25 cellular contexts compared by ENCODE assay signal in genomic region chr3:155093261-155093660, GRCh38. TPM values are rescaled to one million over a fixed set of nuclear protein-coding genes. Genes with fewer than 3 reads are reported as not detected.
DNase-seq lines count a peak whose midpoint lies in the region; ATAC-seq, FAIRE-seq and TF ChIP-seq lines count a peak whose summit lies in the region.
"Had no signal": no experiment of that assay in that cellular context is flagged by ENCODE, and none has a peak within 500 bp of the region (broad histone marks: within the 10 kb centered on the region; RNA-seq: fewer than 3 reads in every experiment).

No MANE protein-coding gene starts in this region.

- TF ChIP-seq POLR2A in gastrocnemius medialis (IDR thresholded peaks at IDR 0.05), result no peak

- H3K4me2 ChIP-seq in BLaER1, result peak overlapping the region; percentile 48
- H3K4me2 ChIP-seq in DND-41 (ENCODE audit: insufficient read depth, low read length), result no peak overlapping the region; the same call in 1 of the 2 replicates
- H3K4me2 ChIP-seq in OCI-LY7 (ENCODE audit: low read length), result peak overlapping the region; percentile 63
- H3K4me2 ChIP-seq: neural progenitor cell had no signal

- H3K27me3 ChIP-seq in BLaER1, result no peaks in the 10 kb centered on the region
- no peaks in the 10 kb centered on the region for H3K27me3 ChIP-seq in DND-41 (ENCODE audit: insufficient read depth, low read length, poor library complexity)
- H3K27me3 ChIP-seq in brain microvascular endothelial cell (replicated peaks), result no peaks in the 10 kb centered on the region
- H3K27me3 ChIP-seq in gastrocnemius medialis, result no peaks in the 10 kb centered on the region
- H3K27me3 ChIP-seq: adrenal gland, breast epithelium, colonic mucosa, esophagus muscularis mucosa, neural progenitor cell had no signal

- H3K9ac ChIP-seq in BLaER1 (no peak overlapping the region), DND-41 (ENCODE audit: low read depth, low read length) (peak overlapping the region; percentile 26; the same call in 1 of the 2 replicates)
- H3K9ac ChIP-seq: neural progenitor cell had no signal

- TF ChIP-seq CTCF in DND-41 (IDR thresholded peaks at IDR 0.05; ENCODE audit: borderline replicate concordance, extremely low read depth, low read length, poor library complexity, severe bottlenecking) (no peak), OCI-LY7 (conservative IDR thresholded peaks at IDR 0.05; ENCODE audit: low read length) (no peak), brain microvascular endothelial cell (IDR thresholded peaks at IDR 0.05; ENCODE audit: low read depth, low read length, missing control alignments) (no peak), gastrocnemius medialis (IDR thresholded peaks at IDR 0.05 in 4 of 5, conservative IDR thresholded peaks at IDR 0.05 in 1 of 5) (no peak)

- H3K79me2 ChIP-seq in DND-41 (ENCODE audit: insufficient read depth, low read length) (peaks cover 74% of the 10 kb centered on the region), OCI-LY7 (ENCODE audit: insufficient read depth, low read depth, low read length) (peaks cover 43% of the 10 kb centered on the region; the same call in 1 of the 2 replicates)

- CTCF ChIA-PET in OCI-LY7 (lab: Charles Lee; ENCODE audit: unreplicated experiment), result interaction anchor here (1.1 kb wide), 1 partner anchor 10 kb away, joined by 3 read pairs; no protein-coding TSS in a partner anchor

- POLR2A ChIA-PET in OCI-LY7 (lab: Charles Lee), result interaction anchor here (0.6 to 3.5 kb wide), 7 partner anchors 12 to 1207 kb away, joined by 3 to 13 read pairs (median 5); partner anchors contain the start of gene MME

- H3K27ac ChIP-seq in BLaER1 (no peak overlapping the region), DND-41 (ENCODE audit: low read length) (peak overlapping the region; percentile 83), OCI-LY7 (ENCODE audit: low read depth, low read length, poor library complexity, severe bottlenecking) (peak overlapping the region; percentile 76), brain microvascular endothelial cell (no peak overlapping the region), gastrocnemius medialis (no peak overlapping the region)
- H3K27ac ChIP-seq: adrenal gland, breast epithelium, colonic mucosa, esophagus muscularis mucosa, lower lobe of right lung, neural progenitor cell, psoas muscle, WERI-Rb-1 had no signal

- H3K36me3 ChIP-seq in BLaER1, result no peaks in the 10 kb centered on the region
- H3K36me3 ChIP-seq in DND-41 (ENCODE audit: insufficient read depth, low read length), result peaks cover 79% of the 10 kb centered on the region
- peaks cover 85% of the 10 kb centered on the region for H3K36me3 ChIP-seq in OCI-LY7 (ENCODE audit: insufficient read depth, low read length)
- no peaks in the 10 kb centered on the region for H3K36me3 ChIP-seq in brain microvascular endothelial cell (replicated peaks)
- peaks cover 0 to 5% of the 10 kb centered on the region in 2 donors for H3K36me3 ChIP-seq in gastrocnemius medialis
- H3K36me3 ChIP-seq: adrenal gland, breast epithelium, colonic mucosa, esophagus muscularis mucosa, lower lobe of right lung, neural progenitor cell, WERI-Rb-1 had no signal

- peak; percentile 89 for ATAC-seq in DND-41 (ENCODE audit: insufficient read depth, low read depth)
- no peak for ATAC-seq in GM18909 (IDR thresholded peaks at IDR 0.05; ENCODE audit: poor library complexity, unreplicated experiment)
- no peak for ATAC-seq in gastrocnemius medialis
- ATAC-seq: lower lobe of right lung, Panc1, psoas muscle had no signal

- DNase-seq in DND-41 (peak; percentile 84), NCI-H1417 (lab: John Stamatoyannopoulos, UW) (peak in 2 of 3 experiments; percentile 67 to 87), OCI-LY7 (ENCODE audit: low spot score) (peak; percentile 79), GM19239 (ENCODE audit: insufficient read length, low spot score) (no peak), brain microvascular endothelial cell (no peak), gastrocnemius medialis (no peak)
- DNase-seq: activated CD4-positive, alpha-beta T cell treated with anti-CD3 and anti-CD28 coated beads, Interleukin-2, amount 50 U/mL, for 4 hours; activated gamma-delta T cell treated with Interleukin-2 at 50 U/mL for 16 hours; adrenal gland; colonic mucosa; GF-D8; H7; lower lobe of right lung; NCI-H1930; NCI-H526 treated with DMSO at 0.1 percent for 48 hours; psoas muscle; T-helper 2 cell; WERI-Rb-1 had no signal

- H3K4me1 ChIP-seq in BLaER1 (peaks cover 36% of the 10 kb centered on the region), DND-41 (ENCODE audit: insufficient read depth, low read length) (peaks cover 81% of the 10 kb centered on the region), OCI-LY7 (ENCODE audit: insufficient read depth, low read length, poor library complexity, severe bottlenecking) (peaks cover 68% of the 10 kb centered on the region), gastrocnemius medialis (peaks cover 0 to 4% of the 10 kb centered on the region in 2 donors)
- H3K4me1 ChIP-seq: adrenal gland, breast epithelium, colonic mucosa, esophagus muscularis mucosa, lower lobe of right lung, neural progenitor cell had no signal

- H3K4me3 ChIP-seq in BLaER1, result no peak overlapping the region
- H3K4me3 ChIP-seq in DND-41 (ENCODE audit: low read depth in 1 of 2, low read length in 2 of 2), result no peak overlapping the region
- H3K4me3 ChIP-seq in OCI-LY7 (ENCODE audit: low read depth, low read length, poor library complexity, severe bottlenecking), result peak overlapping the region; percentile 2
- H3K4me3 ChIP-seq in brain microvascular endothelial cell (ENCODE audit: low read depth, low read length), result no peak overlapping the region
- H3K4me3 ChIP-seq in gastrocnemius medialis, result no peak overlapping the region
- H3K4me3 ChIP-seq: adrenal gland, breast epithelium, colonic mucosa, esophagus muscularis mucosa, lower lobe of right lung, neural progenitor cell, psoas muscle had no signal

- intact Hi-C loops in OCI-LY7 (cut with micrococcal nuclease; ENCODE audit: unreplicated experiment), result no loop called here
- intact Hi-C loops in gastrocnemius medialis (cut with DNase I; ENCODE audit: low total_unique reads), result no loop called here

- H3K9me3 ChIP-seq in BLaER1, result peaks cover 16% of the 10 kb centered on the region
- peaks cover 24% of the 10 kb centered on the region for H3K9me3 ChIP-seq in DND-41 (ENCODE audit: insufficient read depth, low read length, severe bottlenecking)
- H3K9me3 ChIP-seq in OCI-LY7 (ENCODE audit: low read length), result peaks cover 9% of the 10 kb centered on the region; the same call in 1 of the 2 replicates
- H3K9me3 ChIP-seq in gastrocnemius medialis, result no peaks in the 10 kb centered on the region
- H3K9me3 ChIP-seq: adrenal gland, breast epithelium, colonic mucosa, esophagus muscularis mucosa, lower lobe of right lung, psoas muscle had no signal

- in situ Hi-C loops in brain microvascular endothelial cell (cut with HindIII; ENCODE audit: low pct_ligation_motif_present, low sequenced_read_pairs) (no loop called here), gastrocnemius medialis (cut with MboI; ENCODE audit: low sequenced_read_pairs in 4 of 4) (loop anchor here in 1 of 4 donors (25.0 kb wide), 1 partner anchor 219 kb away; no protein-coding TSS in a partner anchor)

- H3K9me2 ChIP-seq in OCI-LY7 (ENCODE audit: insufficient read depth, low read length), result no peaks in the 10 kb centered on the region

- BruUV-seq in OCI-LY7 (replicated peaks; lab: Mats Ljungman, UMichigan), result no TSS peak

- no peak for FAIRE-seq in GM19239 (lab: Jason Lieb, UNC)
- FAIRE-seq: islet of Langerhans had no signal

- H2AFZ ChIP-seq in DND-41 (ENCODE audit: low read depth, low read length), result no peak overlapping the region
- H2AFZ ChIP-seq in OCI-LY7 (ENCODE audit: low read length), result no peak overlapping the region
- H2AFZ ChIP-seq: neural progenitor cell had no signal

- no peaks in the 10 kb centered on the region for H4K20me1 ChIP-seq in BLaER1
- no peaks in the 10 kb centered on the region for H4K20me1 ChIP-seq in DND-41 (ENCODE audit: insufficient read depth, low read length)
- no peaks in the 10 kb centered on the region for H4K20me1 ChIP-seq in OCI-LY7 (ENCODE audit: insufficient read depth, low read length)

RNA-seq across cellular contexts. Expression of gene MME, which starts 13.1 kb away (rescaled TPM):
- 118 TPM in 2 replicates for total RNA-seq in OCI-LY7 (2014; rRNA removed; shearing (Covaris generic))
- 84.4 and 117 TPM in 2 replicates for total RNA-seq in OCI-LY7 (2022)
- total RNA-seq in gastrocnemius medialis, result 10 to 100 TPM; 40.9 to 95.4 (median 68.0) TPM

Comparison
In these comparisons a context has a peak if more than half of its experiments do, and no peak if none do; other contexts are left out.
1. H3K27ac ChIP-seq: peak in DND-41 (single experiment) and OCI-LY7 (single experiment); none in BLaER1 (single experiment), brain microvascular endothelial cell (single experiment) and gastrocnemius medialis (0 of 4).
2. DNase-seq: peak in DND-41 (single experiment), NCI-H1417 (2 of 3) and OCI-LY7 (single experiment); none in GM19239 (single experiment), brain microvascular endothelial cell (single experiment) and gastrocnemius medialis (0 of 2).